Comparison of ENCODE assay signal across 8 cellular contexts in the genomic region with DNA sequence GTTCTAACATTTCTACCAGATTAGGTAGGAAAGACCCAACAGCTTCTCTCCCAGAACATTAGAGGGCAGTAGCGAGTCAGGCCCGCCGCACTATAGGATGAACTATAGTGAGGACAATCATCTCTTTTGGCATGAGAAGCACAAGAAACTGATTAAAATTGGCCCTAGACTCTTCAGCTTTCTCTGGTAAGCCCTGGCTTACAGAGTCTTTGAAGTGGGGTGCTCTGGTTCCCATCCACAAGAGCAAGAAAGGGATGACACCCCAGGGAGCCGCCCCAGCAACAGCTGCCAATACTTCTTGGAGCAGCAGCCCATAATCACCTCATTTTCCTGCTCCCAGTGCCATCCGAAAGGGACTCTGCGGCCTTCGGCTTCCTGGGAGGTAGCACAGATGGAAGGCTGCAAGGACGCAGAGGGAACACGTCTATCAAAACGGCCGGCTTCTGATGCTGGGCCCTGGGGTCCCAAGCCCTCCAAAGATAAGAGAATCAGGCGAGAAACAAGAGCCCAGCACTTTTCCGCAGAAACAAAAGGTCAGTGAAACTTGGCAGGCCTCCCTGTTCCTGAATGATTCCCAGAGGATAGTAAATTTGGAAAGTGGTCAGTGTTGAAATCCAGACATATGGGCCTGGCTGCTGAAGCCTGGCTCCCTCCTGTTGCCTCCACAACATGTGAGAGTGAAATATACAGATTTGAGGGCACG.
DNase-seq lines count a peak whose midpoint lies in the region; ATAC-seq and TF ChIP-seq lines count a peak whose summit lies in the region.

No MANE protein-coding gene starts in this region.

- H3K27me3 Mint-ChIP-seq in endodermal cell (ENCODE audit: insufficient read depth): no peaks in the 10 kb centered on the region

- H3K4me1 ChIP-seq in endodermal cell (ENCODE audit: control insufficient read depth, insufficient read depth, low read length) (no peaks in the 10 kb centered on the region), mesendoderm (ENCODE audit: control insufficient read depth, low read depth, low read length) (no peaks in the 10 kb centered on the region), thyroid gland (peaks cover 3 to 26% of the 10 kb centered on the region in 2 donors)

- no peak overlapping the region for H3K4ac ChIP-seq in mesendoderm (ENCODE audit: low read depth, low read length)

- H3K9me3 ChIP-seq in endodermal cell (ENCODE audit: control insufficient read depth, low read length) (no peaks in the 10 kb centered on the region), thyroid gland (no peaks in the 10 kb centered on the region)

- 72 to 91% methylated on average over 9 to 14 of the region's 14 CpGs for WGBS in endodermal cell (ENCODE audit: insufficient coverage in 1 of 2, insufficient read length in 1 of 2), 2 experiments
- no CpG with 5 or more reads among the region's 14 CpGs for WGBS in mesendoderm (ENCODE audit: extremely low coverage, insufficient coverage, low lambda C conversion rate)
- WGBS in thyroid gland, 2 donors: 50 to 52% methylated on average over 13 to 14 of the region's 14 CpGs

- H3K36me3 ChIP-seq in endodermal cell (ENCODE audit: control insufficient read depth, insufficient read depth, low read length): no peaks in the 10 kb centered on the region
- no peaks in the 10 kb centered on the region for H3K36me3 ChIP-seq in mesendoderm (ENCODE audit: control insufficient read depth, insufficient read depth, low read length)
- H3K36me3 ChIP-seq in thyroid gland: no peaks in the 10 kb centered on the region

- H3K56ac ChIP-seq in mesendoderm (ENCODE audit: low read length): no peak overlapping the region

- no peaks in the 10 kb centered on the region for H3K36me3 Mint-ChIP-seq in endodermal cell (ENCODE audit: low read depth)

- H3K27me3 ChIP-seq in endodermal cell (ENCODE audit: control insufficient read depth, insufficient read depth, low read length, poor library complexity, severe bottlenecking) (no peaks in the 10 kb centered on the region), mesendoderm (ENCODE audit: insufficient read depth, low read length, poor library complexity) (no peaks in the 10 kb centered on the region), thyroid gland (no peaks in the 10 kb centered on the region)

- H3K27ac Mint-ChIP-seq in endodermal cell: peak overlapping the region; percentile 30

- no peak overlapping the region for H4K8ac ChIP-seq in mesendoderm (ENCODE audit: low read depth, low read length)

- no peak overlapping the region for H2AK5ac ChIP-seq in mesendoderm (ENCODE audit: low read length)

- intact Hi-C loops in thyroid gland (cut with DNase I): loop anchor here (5.0 kb wide), 1 partner anchor 85 kb away; no protein-coding TSS in a partner anchor

- H2BK15ac ChIP-seq in mesendoderm (replicated peaks; ENCODE audit: low read depth): no peak overlapping the region

- H3K4me3 ChIP-seq in endodermal cell (ENCODE audit: low read length) (no peak overlapping the region), mesendoderm (ENCODE audit: low read length) (no peak overlapping the region), thyroid gland (replicated peaks in 1 of 3) (no peak overlapping the region)

- no peak overlapping the region for H3K4me2 ChIP-seq in mesendoderm (ENCODE audit: low read length)

- H3K9me3 Mint-ChIP-seq in endodermal cell: peaks cover 5% of the 10 kb centered on the region

- H3K4me1 Mint-ChIP-seq in endodermal cell: peaks cover 7% of the 10 kb centered on the region

- no peaks in the 10 kb centered on the region for H3K79me1 ChIP-seq in mesendoderm (ENCODE audit: low read length)

- H2BK120ac ChIP-seq in mesendoderm (ENCODE audit: low read depth, low read length): no peak overlapping the region

- TF ChIP-seq POLR2A in thyroid gland (IDR thresholded peaks at IDR 0.05): no peak

- DNase-seq in DMS153 treated with DMSO at 0.1 percent for 48 hours (lab: John Stamatoyannopoulos, UW; ENCODE audit: unreplicated experiment) (peak; percentile 2), DMS153 (lab: John Stamatoyannopoulos, UW) (no peak), Kasumi-1 (lab: John Stamatoyannopoulos, UW) (peak; percentile 69 to 88), SW480 (ENCODE audit: low spot score) (peak; percentile 74), endodermal cell (peak; percentile 80), mesendoderm (peak; percentile 74), thyroid gland (peak; percentile 47 to 62)

- no peak overlapping the region for H3K4me3 Mint-ChIP-seq in endodermal cell

- no peaks in the 10 kb centered on the region for H3K79me2 ChIP-seq in mesendoderm (ENCODE audit: control insufficient read depth, insufficient read depth, low read length)

- H3K27ac ChIP-seq in endodermal cell (ENCODE audit: low read depth, low read length) (no peak overlapping the region), mesendoderm (ENCODE audit: low read depth, low read length) (no peak overlapping the region), thyroid gland (peak overlapping the region; percentile 15 to 47 (median 40))

- ATAC-seq in GM19463 (IDR thresholded peaks at IDR 0.05; ENCODE audit: unreplicated experiment): no peak

- no peak overlapping the region for H4K5ac ChIP-seq in mesendoderm (ENCODE audit: low read length)

- no peak overlapping the region for H3K23ac ChIP-seq in mesendoderm (ENCODE audit: low read length)

- H2BK5ac ChIP-seq in mesendoderm (ENCODE audit: low read length): no peak overlapping the region

- no peak overlapping the region for H3K18ac ChIP-seq in mesendoderm (ENCODE audit: low read length)

- peak; percentile 97 for TF ChIP-seq CTCF in endodermal cell (conservative IDR thresholded peaks at IDR 0.05)
- peak; percentile 72 to 96 (median 90) for TF ChIP-seq CTCF in thyroid gland (IDR thresholded peaks at IDR 0.05)

- H3K9ac ChIP-seq in endodermal cell (ENCODE audit: extremely low read depth, low read length, poor library complexity, severe bottlenecking) (no peak overlapping the region), mesendoderm (ENCODE audit: low read length) (peak overlapping the region; percentile 25)

Comparison
In these comparisons a context has a peak if more than half of its experiments do, and no peak if none do; other contexts are left out.
1. H3K27ac ChIP-seq: peak in thyroid gland (3 of 3); none in endodermal cell (single experiment) and mesendoderm (single experiment).